In the genomic region with DNA sequence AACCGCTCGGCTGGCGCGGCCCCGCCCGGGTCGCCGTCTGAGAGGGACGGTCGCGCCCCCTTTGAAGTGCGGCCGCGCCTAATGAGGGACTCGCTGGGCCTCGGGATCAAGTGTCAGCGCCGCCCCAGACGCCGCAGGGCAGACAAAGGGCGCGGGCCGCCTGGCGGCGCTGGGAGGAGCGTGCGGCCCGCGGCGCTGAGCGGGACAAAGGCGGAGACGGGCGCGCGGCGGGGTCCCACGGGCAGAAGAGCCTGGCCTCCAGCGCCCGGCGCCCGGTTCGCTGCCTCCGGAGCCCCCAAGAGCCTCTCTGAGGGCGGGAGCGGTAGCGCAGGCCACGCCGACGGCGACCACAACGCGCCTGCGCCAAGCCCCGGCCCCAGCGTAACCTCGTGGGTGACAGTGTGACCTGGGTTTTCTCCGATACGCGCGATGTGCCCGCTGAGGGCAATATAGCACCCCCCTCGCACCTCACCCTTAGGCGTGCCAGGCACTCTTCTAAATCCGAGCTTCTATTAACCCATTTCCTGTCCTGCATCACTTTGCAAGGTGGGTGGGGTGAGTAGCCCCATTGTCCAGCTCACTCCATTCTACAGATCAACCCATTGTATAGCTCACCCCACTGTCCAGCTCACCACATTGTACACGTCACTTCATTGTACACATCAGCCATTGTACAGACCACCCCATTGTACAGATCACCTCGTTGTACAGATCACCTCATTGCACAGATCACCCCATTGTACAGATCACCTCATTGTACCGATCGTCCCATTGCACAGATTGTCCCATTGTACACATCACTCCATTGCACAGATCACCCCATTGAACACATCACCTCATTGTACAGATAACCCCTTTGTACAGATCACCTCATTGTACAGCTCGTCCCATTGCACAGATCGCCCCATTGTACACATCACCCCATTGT, we compare ENCODE assay signal across 7 cellular contexts. TPM values are rescaled to one million over a fixed set of nuclear protein-coding genes. Genes with fewer than 3 reads are reported as not detected.
DNase-seq lines count a peak whose midpoint lies in the region; ATAC-seq and TF ChIP-seq lines count a peak whose summit lies in the region.

No MANE protein-coding gene starts in this region.

- intact Hi-C loops in ovary (cut with DNase I) = no loop called here

- H3K4me3 ChIP-seq in NT2/D1 (ENCODE audit: insufficient read length, low read depth) (peak overlapping the region; percentile 21), ovary (peak overlapping the region; percentile 69), thymus (ENCODE audit: low read length) (peak overlapping the region; percentile 56)

- ATAC-seq in GM18519 (IDR thresholded peaks at IDR 0.05; ENCODE audit: low FRiP score, unreplicated experiment) (peak; percentile 56), HG02884 (IDR thresholded peaks at IDR 0.05; ENCODE audit: unreplicated experiment) (peak; percentile 67)

- peaks cover 3% of the 10 kb centered on the region for H3K36me3 ChIP-seq in NT2/D1 (ENCODE audit: insufficient read depth, insufficient read length, low read length)
- H3K36me3 ChIP-seq in ovary = no peaks in the 10 kb centered on the region
- H3K36me3 ChIP-seq in thymus (ENCODE audit: control insufficient read depth, insufficient read depth) = no peaks in the 10 kb centered on the region

- 8 to 11% (median 10%) methylated on average over 62 to 71 of the region's 71 CpGs for WGBS in ovary, 3 donors
- WGBS in thymus = 14% methylated on average over 71 of the region's 71 CpGs

- H3K4me1 ChIP-seq in NT2/D1 (ENCODE audit: insufficient read depth, insufficient read length) (peaks cover 9% of the 10 kb centered on the region), ovary (ENCODE audit: insufficient read depth) (no peaks in the 10 kb centered on the region), thymus (ENCODE audit: control insufficient read depth, insufficient read depth, low read length) (no peaks in the 10 kb centered on the region)

- H3K9ac ChIP-seq in NT2/D1 (ENCODE audit: insufficient read length, low read depth) = no peak overlapping the region

- peak overlapping the region; percentile 71 to 81 for H3K27ac ChIP-seq in ovary
- no peak overlapping the region for H3K27ac ChIP-seq in thymus (ENCODE audit: low read depth)

- H3K27me3 ChIP-seq in NT2/D1 (ENCODE audit: insufficient read depth, insufficient read length) (peaks cover 31% of the 10 kb centered on the region), ovary (no peaks in the 10 kb centered on the region), thymus (ENCODE audit: control insufficient read depth, insufficient read depth) (no peaks in the 10 kb centered on the region)

- TF ChIP-seq POLR2A in ovary (IDR thresholded peaks at IDR 0.05) = no peak

- peaks cover 20% of the 10 kb centered on the region for H3K9me3 ChIP-seq in NT2/D1 (ENCODE audit: insufficient read depth, low read length)
- no peaks in the 10 kb centered on the region for H3K9me3 ChIP-seq in ovary
- no peaks in the 10 kb centered on the region for H3K9me3 ChIP-seq in thymus (ENCODE audit: control insufficient read depth)

- DNase-seq in NT2/D1 (ENCODE audit: low read depth, low spot score) (peak; percentile 60), glomerular visceral epithelial cell (ENCODE audit: extremely low spot score) (peak; percentile 45), ovary (peak; percentile 38 to 75 (median 62))
- peak in 3 of 4 experiments; percentile 11 to 52 (median 12) for DNase-seq in activated naive CD4-positive, alpha-beta T cell (lab: John Stamatoyannopoulos, UW)

- no peak for TF ChIP-seq EP300 in ovary (IDR thresholded peaks at IDR 0.05)

- TF ChIP-seq CTCF in ovary (IDR thresholded peaks at IDR 0.05) = peak; percentile 53 to 76 (median 63)

RNA-seq across cellular contexts. Expression of a gene that starts 33.7 kb away (rescaled TPM):
- 10 to 100 TPM; 22.7 to 36.9 (median 31.9) TPM for total RNA-seq in ovary
- polyA plus RNA-seq in ovary (10 to 100 TPM; 18.1 to 61.4 TPM), thymus (33.1 TPM)

Comparison
In these comparisons a context has a peak if more than half of its experiments do, and no peak if none do; other contexts are left out.
1. DNase-seq: peak in every context shown above with its lines; median percentile 62 in ovary; 60 in NT2/D1; 45 in glomerular visceral epithelial cell; 12 in activated naive CD4-positive, alpha-beta T cell.